Comparison of ENCODE assay signal across 8 cellular contexts in genomic region chr6:147202516-147203310, GRCh38. TPM values are rescaled to one million over a fixed set of nuclear protein-coding genes. Genes with fewer than 3 reads are reported as not detected.
A peak's percentile ranks its signal among the peaks of the same experiment; 100 is the strongest.
DNase-seq lines count a peak whose midpoint lies in the region; ATAC-seq and TF ChIP-seq lines count a peak whose summit lies in the region.

No MANE protein-coding gene starts in this region.

- H3K36me3 ChIP-seq in RWPE2 (ENCODE audit: low read depth) = peaks cover 3% of the 10 kb centered on the region; the same call in 1 of the 2 replicates

- H3K27ac ChIP-seq in RWPE2 (ENCODE audit: poor library complexity, severe bottlenecking) = peak overlapping the region; percentile 83

- peak; percentile 86 for ATAC-seq in RWPE2 (ENCODE audit: low read depth)
- peak; percentile 84 for ATAC-seq in stimulated activated naive CD8-positive, alpha-beta T cell treated with anti-CD3 and anti-CD28 coated beads, Interleukin-15, Interleukin-2, amounts not matched to agents 100 U/mL and 50 U/mL, for 24 hours

- H3K9me3 ChIP-seq in RWPE2 (ENCODE audit: severe bottlenecking) = no peaks in the 10 kb centered on the region

- DNase-seq in EL (peak; percentile 97), H4 (ENCODE audit: low spot score) (peak; percentile 88), LNCaP clone FGC (ENCODE audit: low read depth) (peak; percentile 91), RWPE2 (ENCODE audit: low spot score) (peak; percentile 75), fibroblast of the aortic adventitia (ENCODE audit: low read depth) (peak; percentile 99)
- peak; percentile 70 for DNase-seq in activated effector memory CD4-positive, alpha-beta T cell treated with Interleukin-2 at 50 U/mL for 16 hours
- DNase-seq in stimulated activated naive CD8-positive, alpha-beta T cell treated with anti-CD3 and anti-CD28 coated beads, Interleukin-15, Interleukin-2, amounts not matched to agents 100 U/mL and 50 U/mL, for 24 hours = peak; percentile 74

- H3K4me3 Mint-ChIP-seq in nephron = peak overlapping the region; percentile 93 to 97 (median 94)

- TF ChIP-seq CTCF in LNCaP clone FGC (IDR thresholded peaks at IDR 0.05; ENCODE audit: control insufficient read depth, extremely low read depth, insufficient read depth) (no peak), RWPE2 (IDR thresholded peaks at IDR 0.05; ENCODE audit: poor library complexity, severe bottlenecking) (no peak), fibroblast of the aortic adventitia (IDR thresholded peaks at IDR 0.05; ENCODE audit: insufficient read depth, low read length) (no peak), nephron (IDR thresholded peaks at IDR 0.05; ENCODE audit: unreplicated experiment in 3 of 3) (no peak)

- H3K27ac Mint-ChIP-seq in nephron = peak overlapping the region; percentile 94 to 96 (median 95)

- peaks cover 5% of the 10 kb centered on the region for H3K27me3 Mint-ChIP-seq in nephron (ENCODE audit: low read depth)

- H3K4me3 ChIP-seq in LNCaP clone FGC (ENCODE audit: low read depth, low read length) (peak overlapping the region; percentile 58), RWPE2 (ENCODE audit: severe bottlenecking) (peak overlapping the region; percentile 59), fibroblast of the aortic adventitia (ENCODE audit: low read depth, low read length) (peak overlapping the region; percentile 83)

- peaks cover 22% of the 10 kb centered on the region for H3K4me1 ChIP-seq in RWPE2 (ENCODE audit: insufficient read depth, poor library complexity, severe bottlenecking)

- no peaks in the 10 kb centered on the region for H3K9me3 Mint-ChIP-seq in nephron

- no peaks in the 10 kb centered on the region for H3K27me3 ChIP-seq in RWPE2 (ENCODE audit: insufficient read depth, poor library complexity, severe bottlenecking)

- H3K4me1 Mint-ChIP-seq in nephron = peaks cover 18% of the 10 kb centered on the region

- H3K36me3 Mint-ChIP-seq in nephron (ENCODE audit: low read depth) = no peaks in the 10 kb centered on the region

RNA-seq across cellular contexts. Expression of gene STXBP5, which starts 1.5 kb away (rescaled TPM):
- 7.7 and 18.5 TPM in 2 replicates for total RNA-seq in H4 (2014; rRNA removed; shearing (Covaris generic))
- 65.2 and 98.9 TPM in 2 replicates for total RNA-seq in fibroblast of the aortic adventitia (ENCODE audit: low replicate concordance)

Comparison
In these comparisons a context has a peak if more than half of its experiments do, and no peak if none do; other contexts are left out.
1. Peak in every context shown above with its lines: DNase-seq, ATAC-seq, H3K4me3 ChIP-seq and H3K27ac ChIP-seq.